Comparison of ENCODE assay signal across 30 cellular contexts in genomic region chr4:53776141-53776540, GRCh38.
"Had no signal": no experiment of that assay in that cellular context is flagged by ENCODE, and none has a peak within 500 bp of the region (broad histone marks: within the 10 kb centered on the region; RNA-seq: fewer than 3 reads in every experiment).

No MANE protein-coding gene starts in this region.

- H3K36me3 Mint-ChIP-seq: activated naive CD4-positive, alpha-beta T cell treated with anti-CD3 and anti-CD28 coated beads, Interleukin-2, amount 10 ng/mL, durations not matched to agents 7 days and 5 days; activated naive CD4-positive, alpha-beta T cell treated with anti-CD3 and anti-CD28 coated beads, Interleukin-2, amount 50 U/mL, for 72 hours; activated naive CD8-positive, alpha-beta T cell treated with anti-CD3 and anti-CD28 coated beads, Interleukin-2, amount 10 ng/mL, durations not matched to agents 7 days and 5 days; brain; WTC11 had no signal

- DNase-seq: activated CD4-positive, alpha-beta memory T cell treated with anti-CD3 and anti-CD28 coated beads, Interleukin-2, amount 10 ng/mL, durations not matched to agents 7 days and 5 days; activated CD4-positive, alpha-beta T cell treated with anti-CD3 and anti-CD28 coated beads for 1 hour; activated CD4-positive, alpha-beta T cell treated with anti-CD3 and anti-CD28 coated beads for 4 hours; activated CD4-positive, alpha-beta T cell treated with anti-CD3 and anti-CD28 coated beads, Interleukin-2, amount 10 ng/mL, durations not matched to agents 7 days and 5 days; activated CD4-positive, alpha-beta T cell treated with anti-CD3 and anti-CD28 coated beads, Interleukin-2, amount 50 U/mL, for 4 hours; activated CD8-positive, alpha-beta memory T cell treated with anti-CD3 and anti-CD28 coated beads, Interleukin-2, amount 50 U/mL, for 48 hours; activated gamma-delta T cell; activated naive CD4-positive, alpha-beta T cell; activated naive CD4-positive, alpha-beta T cell treated with anti-CD3 and anti-CD28 coated beads, Interleukin-2, amount 10 ng/mL, durations not matched to agents 7 days and 5 days; activated naive CD8-positive, alpha-beta T cell treated with anti-CD3 and anti-CD28 coated beads, Interleukin-2, amount 10 ng/mL, durations not matched to agents 7 days and 5 days; activated T-cell treated with anti-CD3 and anti-CD28 coated beads for 4 hours; activated T-cell treated with anti-CD3 and anti-CD28 coated beads, Interleukin-2, amount 50 U/mL, for 24 hours; activated T-cell treated with anti-CD3 and anti-CD28 coated beads, Interleukin-2, amount 50 U/mL, for 72 hours; dermis blood vessel endothelial cell; effector CD4-positive, alpha-beta T cell; effector memory CD8-positive, alpha-beta T cell; esophagus squamous epithelium; foreskin melanocyte; heart right ventricle; T-helper 2 cell had no signal

- H3K4me1 Mint-ChIP-seq: activated CD4-positive, alpha-beta memory T cell treated with anti-CD3 and anti-CD28 coated beads, Interleukin-2, amount 10 ng/mL, durations not matched to agents 7 days and 5 days; activated CD4-positive, alpha-beta T cell treated with anti-CD3 and anti-CD28 coated beads, Interleukin-2, amount 10 ng/mL, durations not matched to agents 7 days and 5 days; activated naive CD4-positive, alpha-beta T cell treated with anti-CD3 and anti-CD28 coated beads, Interleukin-2, amount 10 ng/mL, durations not matched to agents 7 days and 5 days; activated naive CD8-positive, alpha-beta T cell treated with anti-CD3 and anti-CD28 coated beads, Interleukin-2, amount 10 ng/mL, durations not matched to agents 7 days and 5 days; brain; central memory CD8-positive, alpha-beta T cell; WTC11 had no signal

- H3K4me1 ChIP-seq: ascending aorta, breast epithelium, esophagus squamous epithelium, gastroesophageal sphincter had no signal

- H3K27ac Mint-ChIP-seq: activated CD4-positive, alpha-beta memory T cell treated with anti-CD3 and anti-CD28 coated beads, Interleukin-2, amount 10 ng/mL, durations not matched to agents 7 days and 5 days; activated CD4-positive, alpha-beta T cell treated with anti-CD3 and anti-CD28 coated beads, Interleukin-2, amount 10 ng/mL, durations not matched to agents 7 days and 5 days; activated naive CD4-positive, alpha-beta T cell treated with anti-CD3 and anti-CD28 coated beads, Interleukin-2, amount 10 ng/mL, durations not matched to agents 7 days and 5 days; activated naive CD4-positive, alpha-beta T cell treated with anti-CD3 and anti-CD28 coated beads, Interleukin-2, amount 50 U/mL, for 72 hours; activated naive CD8-positive, alpha-beta T cell treated with anti-CD3 and anti-CD28 coated beads, Interleukin-2, amount 10 ng/mL, durations not matched to agents 7 days and 5 days; activated T-cell treated with anti-CD3 and anti-CD28 coated beads, Interleukin-2, amount 50 U/mL, for 24 hours; activated T-cell treated with anti-CD3 and anti-CD28 coated beads, Interleukin-2, amount 50 U/mL, for 72 hours; brain; effector memory CD8-positive, alpha-beta T cell; WTC11 had no signal

- H3K27ac ChIP-seq: ascending aorta, breast epithelium, cardiac muscle cell, coronary artery, epithelial cell of prostate, heart right ventricle had no signal

- H3K9me3 ChIP-seq: ascending aorta, breast epithelium, esophagus squamous epithelium, gastroesophageal sphincter had no signal

- H3K27me3 ChIP-seq: ascending aorta, breast epithelium, cardiac muscle cell had no signal

- H3K27me3 Mint-ChIP-seq: activated naive CD4-positive, alpha-beta T cell treated with anti-CD3 and anti-CD28 coated beads, Interleukin-2, amount 10 ng/mL, durations not matched to agents 7 days and 5 days; activated naive CD8-positive, alpha-beta T cell treated with anti-CD3 and anti-CD28 coated beads, Interleukin-2, amount 10 ng/mL, durations not matched to agents 7 days and 5 days; brain; central memory CD8-positive, alpha-beta T cell; effector memory CD8-positive, alpha-beta T cell had no signal

- H3K4me3 Mint-ChIP-seq: activated CD4-positive, alpha-beta memory T cell treated with anti-CD3 and anti-CD28 coated beads, Interleukin-2, amount 10 ng/mL, durations not matched to agents 7 days and 5 days; activated CD4-positive, alpha-beta T cell treated with anti-CD3 and anti-CD28 coated beads, Interleukin-2, amount 10 ng/mL, durations not matched to agents 7 days and 5 days; activated naive CD4-positive, alpha-beta T cell treated with anti-CD3 and anti-CD28 coated beads, Interleukin-2, amount 10 ng/mL, durations not matched to agents 7 days and 5 days; activated naive CD8-positive, alpha-beta T cell treated with anti-CD3 and anti-CD28 coated beads, Interleukin-2, amount 10 ng/mL, durations not matched to agents 7 days and 5 days; activated T-cell treated with anti-CD3 and anti-CD28 coated beads, Interleukin-2, amount 50 U/mL, for 24 hours; activated T-cell treated with anti-CD3 and anti-CD28 coated beads, Interleukin-2, amount 50 U/mL, for 72 hours; brain; central memory CD8-positive, alpha-beta T cell; effector memory CD8-positive, alpha-beta T cell; WTC11 had no signal

- H3K9me3 Mint-ChIP-seq: activated CD4-positive, alpha-beta memory T cell treated with anti-CD3 and anti-CD28 coated beads, Interleukin-2, amount 10 ng/mL, durations not matched to agents 7 days and 5 days; activated CD4-positive, alpha-beta T cell treated with anti-CD3 and anti-CD28 coated beads, Interleukin-2, amount 10 ng/mL, durations not matched to agents 7 days and 5 days; activated naive CD4-positive, alpha-beta T cell treated with anti-CD3 and anti-CD28 coated beads, Interleukin-2, amount 10 ng/mL, durations not matched to agents 7 days and 5 days; activated naive CD4-positive, alpha-beta T cell treated with anti-CD3 and anti-CD28 coated beads, Interleukin-2, amount 50 U/mL, for 72 hours; activated naive CD8-positive, alpha-beta T cell treated with anti-CD3 and anti-CD28 coated beads, Interleukin-2, amount 10 ng/mL, durations not matched to agents 7 days and 5 days; activated T-cell treated with anti-CD3 and anti-CD28 coated beads, Interleukin-2, amount 50 U/mL, for 24 hours; activated T-cell treated with anti-CD3 and anti-CD28 coated beads, Interleukin-2, amount 50 U/mL, for 72 hours; brain; central memory CD8-positive, alpha-beta T cell; effector memory CD8-positive, alpha-beta T cell; WTC11 had no signal

- ATAC-seq: activated naive CD4-positive, alpha-beta T cell treated with anti-CD3 and anti-CD28 coated beads, Interleukin-2, amount 50 U/mL, for 72 hours; activated T-cell treated with anti-CD3 and anti-CD28 coated beads, Interleukin-2, amount 50 U/mL, for 72 hours; effector memory CD8-positive, alpha-beta T cell; gastroesophageal sphincter; heart right ventricle; WTC11 had no signal

- H3K36me3 ChIP-seq: ascending aorta, breast epithelium, cardiac muscle cell, esophagus squamous epithelium, gastroesophageal sphincter, heart right ventricle had no signal

- H3K4me3 ChIP-seq: ascending aorta, breast epithelium, cardiac muscle cell, coronary artery, esophagus squamous epithelium, gastroesophageal sphincter, heart right ventricle had no signal
